29 cellular contexts compared by ENCODE assay signal in the genomic region with DNA sequence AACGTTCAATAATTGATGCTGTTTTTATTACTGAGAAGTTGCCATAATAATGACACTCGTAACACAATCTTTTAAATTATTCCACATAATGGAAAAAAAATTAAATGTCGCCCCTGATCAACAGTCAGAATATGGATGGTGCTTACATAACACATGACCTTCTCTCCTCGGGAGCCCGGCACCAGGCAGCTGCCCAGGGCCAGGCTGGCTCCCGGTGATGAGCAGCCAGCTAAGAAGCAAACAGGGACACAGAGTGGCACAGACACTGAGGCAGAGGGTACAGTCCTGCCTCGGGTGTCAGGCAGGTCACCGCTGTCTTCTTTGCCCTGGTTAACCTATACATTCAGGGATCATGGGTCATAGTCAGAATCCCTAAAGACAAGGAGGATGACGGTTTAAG.
"Had no signal": no experiment of that assay in that cellular context is flagged by ENCODE, and none has a peak within 500 bp of the region (broad histone marks: within the 10 kb centered on the region; RNA-seq: fewer than 3 reads in every experiment).

No MANE protein-coding gene starts in this region.

- ATAC-seq: activated naive CD4-positive, alpha-beta T cell treated with anti-CD3 and anti-CD28 coated beads, Interleukin-2, amount 50 U/mL, for 72 hours; activated T-cell treated with anti-CD3 and anti-CD28 coated beads, Interleukin-2, amount 50 U/mL, for 72 hours; effector memory CD8-positive, alpha-beta T cell; gastroesophageal sphincter; WTC11 had no signal

- FAIRE-seq: astrocyte, bronchial epithelial cell had no signal

- H3K36me3 ChIP-seq: brain microvascular endothelial cell, esophagus muscularis mucosa, gastroesophageal sphincter had no signal

- H3K27me3 ChIP-seq: brain microvascular endothelial cell, esophagus muscularis mucosa, gastroesophageal sphincter had no signal

- H3K27ac ChIP-seq: brain microvascular endothelial cell, esophagus muscularis mucosa, gastroesophageal sphincter had no signal

- DNase-seq: activated CD4-positive, alpha-beta memory T cell treated with anti-CD3 and anti-CD28 coated beads, Interleukin-2, amount 10 ng/mL, durations not matched to agents 7 days and 5 days; activated CD4-positive, alpha-beta T cell treated with anti-CD3 and anti-CD28 coated beads for 1 hour; activated CD4-positive, alpha-beta T cell treated with anti-CD3 and anti-CD28 coated beads for 4 hours; activated CD4-positive, alpha-beta T cell treated with anti-CD3 and anti-CD28 coated beads, Interleukin-2, amount 10 ng/mL, durations not matched to agents 7 days and 5 days; activated CD4-positive, alpha-beta T cell treated with anti-CD3 and anti-CD28 coated beads, Interleukin-2, amount 50 U/mL, for 4 hours; activated CD8-positive, alpha-beta memory T cell treated with anti-CD3 and anti-CD28 coated beads, Interleukin-2, amount 50 U/mL, for 48 hours; activated gamma-delta T cell; activated naive CD4-positive, alpha-beta T cell; activated naive CD4-positive, alpha-beta T cell treated with anti-CD3 and anti-CD28 coated beads, Interleukin-2, amount 10 ng/mL, durations not matched to agents 7 days and 5 days; activated naive CD8-positive, alpha-beta T cell treated with anti-CD3 and anti-CD28 coated beads, Interleukin-2, amount 10 ng/mL, durations not matched to agents 7 days and 5 days; activated T-cell treated with anti-CD3 and anti-CD28 coated beads for 4 hours; activated T-cell treated with anti-CD3 and anti-CD28 coated beads, Interleukin-2, amount 50 U/mL, for 24 hours; activated T-cell treated with anti-CD3 and anti-CD28 coated beads, Interleukin-2, amount 50 U/mL, for 72 hours; amniotic stem cell; anterior cingulate cortex; brain microvascular endothelial cell; cortex of kidney; dermis blood vessel endothelial cell; effector CD4-positive, alpha-beta T cell; effector memory CD8-positive, alpha-beta T cell; erythroblast; foreskin melanocyte; T-helper 2 cell had no signal

- H3K4me3 ChIP-seq: esophagus muscularis mucosa, gastroesophageal sphincter had no signal
